Comparison of ENCODE assay signal across 12 cellular contexts in the genomic region with DNA sequence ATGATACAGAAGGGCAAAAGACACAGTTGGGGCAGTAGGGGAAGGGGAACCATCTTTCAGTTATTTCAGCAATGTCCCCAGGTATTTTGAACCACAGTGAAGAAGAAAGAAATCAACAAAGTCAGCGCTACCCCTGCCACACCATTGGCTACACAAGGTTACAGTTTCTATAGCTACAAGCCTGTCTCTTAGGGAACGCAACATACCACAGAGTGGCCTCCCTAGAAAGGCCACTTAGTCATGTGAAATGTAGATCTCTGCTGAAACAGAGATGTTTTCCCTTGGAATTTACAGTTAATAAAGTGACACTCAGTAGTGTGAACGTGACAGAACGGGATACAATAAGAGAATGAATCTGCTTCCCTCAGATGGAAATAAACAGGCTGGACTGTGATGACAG. TPM values are rescaled to one million over a fixed set of nuclear protein-coding genes. Genes with fewer than 3 reads are reported as not detected.
"Had no signal": no experiment of that assay in that cellular context is flagged by ENCODE, and none has a peak within 500 bp of the region (broad histone marks: within the 10 kb centered on the region; RNA-seq: fewer than 3 reads in every experiment).

No MANE protein-coding gene starts in this region.

- DNase-seq: activated CD4-positive, alpha-beta memory T cell treated with anti-CD3 and anti-CD28 coated beads for 36 hours; activated CD8-positive, alpha-beta memory T cell treated with anti-CD3 and anti-CD28 coated beads, Interleukin-2, amount 10 ng/mL, durations not matched to agents 7 days and 5 days; activated naive CD4-positive, alpha-beta T cell treated with anti-CD3 and anti-CD28 coated beads, Interleukin-2, amount 50 U/mL, for 16 hours; activated T-cell treated with anti-CD3 and anti-CD28 coated beads, Interleukin-2, amount 50 U/mL, for 1 hour; colonic mucosa; left ventricle myocardium inferior; stimulated activated CD4-positive, alpha-beta T cell treated with anti-CD3 and anti-CD28 coated beads, Interleukin-1b, Interleukin-23, amount 100 ng/mL, for 48 hours had no signal

- H3K79me2 ChIP-seq: hepatocyte had no signal

- H3K4me3 Mint-ChIP-seq: activated CD4-positive, alpha-beta memory T cell treated with anti-CD3 and anti-CD28 coated beads for 36 hours; activated CD8-positive, alpha-beta memory T cell treated with anti-CD3 and anti-CD28 coated beads, Interleukin-2, amount 10 ng/mL, durations not matched to agents 7 days and 5 days; memory B cell had no signal

- H3K9me3 Mint-ChIP-seq: activated CD4-positive, alpha-beta memory T cell treated with anti-CD3 and anti-CD28 coated beads for 36 hours; memory B cell had no signal

- H3K27me3 Mint-ChIP-seq: activated CD4-positive, alpha-beta memory T cell treated with anti-CD3 and anti-CD28 coated beads for 36 hours; activated CD8-positive, alpha-beta memory T cell treated with anti-CD3 and anti-CD28 coated beads, Interleukin-2, amount 10 ng/mL, durations not matched to agents 7 days and 5 days had no signal

- ATAC-seq: activated CD8-positive, alpha-beta memory T cell treated with anti-CD3 and anti-CD28 coated beads, Interleukin-2, amount 10 ng/mL, durations not matched to agents 7 days and 5 days; esophagus mucosa had no signal

- H3K4me2 ChIP-seq: hepatocyte had no signal

- H3K9me3 ChIP-seq: colonic mucosa, left ventricle myocardium inferior, ovary, vagina had no signal

- H3K36me3 ChIP-seq: colonic mucosa, left ventricle myocardium inferior, ovary, vagina had no signal

- H3K4me3 ChIP-seq: colonic mucosa, hepatocyte, left ventricle myocardium inferior, ovary, vagina had no signal

- H3K4me1 ChIP-seq: colonic mucosa, vagina had no signal

- H3K27me3 ChIP-seq: colonic mucosa, hepatocyte, ovary, vagina had no signal

- H3K27ac Mint-ChIP-seq: activated CD4-positive, alpha-beta memory T cell treated with anti-CD3 and anti-CD28 coated beads for 36 hours; activated CD8-positive, alpha-beta memory T cell treated with anti-CD3 and anti-CD28 coated beads, Interleukin-2, amount 10 ng/mL, durations not matched to agents 7 days and 5 days; memory B cell had no signal

- H3K36me3 Mint-ChIP-seq: activated CD4-positive, alpha-beta memory T cell treated with anti-CD3 and anti-CD28 coated beads for 36 hours; activated CD8-positive, alpha-beta memory T cell treated with anti-CD3 and anti-CD28 coated beads, Interleukin-2, amount 10 ng/mL, durations not matched to agents 7 days and 5 days; memory B cell had no signal

- H3K27ac ChIP-seq: colonic mucosa, left ventricle myocardium inferior, ovary had no signal

- H2AFZ ChIP-seq: hepatocyte had no signal

RNA-seq across cellular contexts. Expression of a gene that starts 54.6 kb away (rescaled TPM):
- total RNA-seq: activated CD4-positive, alpha-beta memory T cell treated with anti-CD3 and anti-CD28 coated beads for 36 hours; activated CD8-positive, alpha-beta memory T cell treated with anti-CD3 and anti-CD28 coated beads, Interleukin-2, amount 10 ng/mL, durations not matched to agents 7 days and 5 days; esophagus mucosa; vagina had no signal
